8 cellular contexts compared by ENCODE assay signal in genomic region chr12:57488397-57489156, GRCh38. TPM values are rescaled to one million over a fixed set of nuclear protein-coding genes. Genes with fewer than 3 reads are reported as not detected.
DNase-seq lines count a peak whose midpoint lies in the region; ATAC-seq and TF ChIP-seq lines count a peak whose summit lies in the region.

No MANE protein-coding gene starts in this region.

- POLR2A ChIA-PET in activated CD8-positive, alpha-beta T cell treated with anti-CD3 and anti-CD28 coated beads, Interleukin-2, amount 10 ng/mL, durations not matched to agents 7 days and 5 days (lab: Charles Lee), result interaction anchor here (0.6 to 2.3 kb wide), 3 partner anchors 9 to 411 kb away, joined by 3 to 11 read pairs (median 3); partner anchors contain the start of gene ARHGAP9

- CTCF ChIA-PET in activated CD8-positive, alpha-beta T cell treated with anti-CD3 and anti-CD28 coated beads, Interleukin-2, amount 10 ng/mL, durations not matched to agents 7 days and 5 days (lab: Charles Lee), result interaction anchor here (1.0 to 1.4 kb wide), 2 partner anchors 26 to 30 kb away, joined by 3 to 4 read pairs; partner anchors contain the start of gene GLI1

- no peak for TF ChIP-seq CTCF in GM13976 (IDR thresholded peaks at IDR 0.05; ENCODE audit: borderline replicate concordance, control extremely low read depth, extremely low read depth, insufficient read depth, missing control alignments)

- H3K36me3 Mint-ChIP-seq in activated T-cell treated with anti-CD3 and anti-CD28 coated beads, Interleukin-2, amount 50 U/mL, for 4 hours (ENCODE audit: insufficient read depth), result peaks cover 31% of the 10 kb centered on the region
- peaks cover 44% of the 10 kb centered on the region for H3K36me3 Mint-ChIP-seq in activated CD8-positive, alpha-beta T cell treated with anti-CD3 and anti-CD28 coated beads, Interleukin-2, amount 10 ng/mL, durations not matched to agents 7 days and 5 days (ENCODE audit: low read depth)

- no peaks in the 10 kb centered on the region for H3K27me3 Mint-ChIP-seq in activated T-cell treated with anti-CD3 and anti-CD28 coated beads, Interleukin-2, amount 50 U/mL, for 4 hours (ENCODE audit: low read depth)
- H3K27me3 Mint-ChIP-seq in activated CD8-positive, alpha-beta T cell treated with anti-CD3 and anti-CD28 coated beads, Interleukin-2, amount 10 ng/mL, durations not matched to agents 7 days and 5 days (ENCODE audit: low read depth), result no peaks in the 10 kb centered on the region

- H3K4me1 Mint-ChIP-seq in activated T-cell treated with anti-CD3 and anti-CD28 coated beads, Interleukin-2, amount 50 U/mL, for 4 hours (ENCODE audit: low read depth), result peaks cover 30% of the 10 kb centered on the region
- peaks cover 37% of the 10 kb centered on the region for H3K4me1 Mint-ChIP-seq in activated CD8-positive, alpha-beta T cell treated with anti-CD3 and anti-CD28 coated beads, Interleukin-2, amount 10 ng/mL, durations not matched to agents 7 days and 5 days (ENCODE audit: low read depth)

- peak overlapping the region; percentile 70 for H3K27ac ChIP-seq in substantia nigra (ENCODE audit: low read depth, low read length, poor library complexity, severe bottlenecking)

- H3K4me3 ChIP-seq in iPS-18c (ENCODE audit: insufficient read depth, low read depth, low read length), result peak overlapping the region; percentile 87

- peak; percentile 5 to 10 for ATAC-seq in activated T-cell treated with anti-CD3 and anti-CD28 coated beads, Interleukin-2, amount 50 U/mL, for 4 hours
- ATAC-seq in activated CD8-positive, alpha-beta T cell treated with anti-CD3 and anti-CD28 coated beads, Interleukin-2, amount 10 ng/mL, durations not matched to agents 7 days and 5 days, result no peak
- ATAC-seq in HG02798 (IDR thresholded peaks at IDR 0.05; ENCODE audit: poor library complexity, unreplicated experiment), result no peak

- H3K27ac Mint-ChIP-seq in activated CD8-positive, alpha-beta T cell treated with anti-CD3 and anti-CD28 coated beads, Interleukin-2, amount 10 ng/mL, durations not matched to agents 7 days and 5 days, result peak overlapping the region; percentile 93

- DNase-seq in activated T-cell treated with anti-CD3 and anti-CD28 coated beads, Interleukin-2, amount 50 U/mL, for 4 hours, result no peak
- DNase-seq in activated T-cell treated with anti-CD3 and anti-CD28 coated beads for 4 hours (no peak), substantia nigra (lab: John Stamatoyannopoulos, UW) (no peak), pons (ENCODE audit: low spot score) (no peak), GM13976 (ENCODE audit: low spot score) (no peak)
- no peak for DNase-seq in activated CD8-positive, alpha-beta T cell treated with anti-CD3 and anti-CD28 coated beads, Interleukin-2, amount 10 ng/mL, durations not matched to agents 7 days and 5 days

- H3K9me3 ChIP-seq in iPS-18c (ENCODE audit: control insufficient read depth, insufficient read depth, low read length), result peaks cover 2% of the 10 kb centered on the region

- H3K9me3 Mint-ChIP-seq in activated T-cell treated with anti-CD3 and anti-CD28 coated beads, Interleukin-2, amount 50 U/mL, for 4 hours, result no peaks in the 10 kb centered on the region
- H3K9me3 Mint-ChIP-seq in activated CD8-positive, alpha-beta T cell treated with anti-CD3 and anti-CD28 coated beads, Interleukin-2, amount 10 ng/mL, durations not matched to agents 7 days and 5 days (ENCODE audit: insufficient read depth), result no peaks in the 10 kb centered on the region

- in situ Hi-C loops in GM13976 (cut with MboI; ENCODE audit: low sequenced_read_pairs, unreplicated experiment), result no loop called here

- H3K4me3 Mint-ChIP-seq in activated T-cell treated with anti-CD3 and anti-CD28 coated beads, Interleukin-2, amount 50 U/mL, for 4 hours, result peak overlapping the region; percentile 98
- peak overlapping the region; percentile 89 for H3K4me3 Mint-ChIP-seq in activated CD8-positive, alpha-beta T cell treated with anti-CD3 and anti-CD28 coated beads, Interleukin-2, amount 10 ng/mL, durations not matched to agents 7 days and 5 days

RNA-seq across cellular contexts. Expression of gene MARS1, which starts 0.7 kb away (rescaled TPM):
- total RNA-seq in activated T-cell treated with anti-CD3 and anti-CD28 coated beads, Interleukin-2, amount 50 U/mL, for 4 hours, result 100 to 1,000 TPM; 505 to 565 (median 534) TPM
- total RNA-seq in activated CD8-positive, alpha-beta T cell treated with anti-CD3 and anti-CD28 coated beads, Interleukin-2, amount 10 ng/mL, durations not matched to agents 7 days and 5 days, result 100 to 1,000 TPM; 275 to 291 TPM

RNA-seq across cellular contexts. Expression of gene ARHGAP9, which starts 8.9 kb away (rescaled TPM):
- 10 to 100 TPM; 54.5 to 64.6 (median 57.7) TPM for total RNA-seq in activated T-cell treated with anti-CD3 and anti-CD28 coated beads, Interleukin-2, amount 50 U/mL, for 4 hours
- total RNA-seq in activated CD8-positive, alpha-beta T cell treated with anti-CD3 and anti-CD28 coated beads, Interleukin-2, amount 10 ng/mL, durations not matched to agents 7 days and 5 days, result 100 to 1,000 TPM; 243 to 248 TPM

RNA-seq across cellular contexts. Expression of gene GLI1, which starts 29.0 kb away (rescaled TPM):
- total RNA-seq in activated T-cell treated with anti-CD3 and anti-CD28 coated beads, Interleukin-2, amount 50 U/mL, for 4 hours, result 1 to 10 TPM in 1 of 3 donors, under 1 TPM in 2; 0.46 to 1.7 (median 0.65) TPM
- 1 to 10 TPM in 1 of 2 experiments, under 1 TPM in 1; 0.68 to 1.9 TPM for total RNA-seq in activated CD8-positive, alpha-beta T cell treated with anti-CD3 and anti-CD28 coated beads, Interleukin-2, amount 10 ng/mL, durations not matched to agents 7 days and 5 days

RNA-seq across cellular contexts. Expression of gene DDIT3, which starts 31.7 kb away (rescaled TPM):
- 10 to 100 TPM in 2 of 3 donors, 1 to 10 TPM in 1; 9.2 to 12.2 (median 10.8) TPM for total RNA-seq in activated T-cell treated with anti-CD3 and anti-CD28 coated beads, Interleukin-2, amount 50 U/mL, for 4 hours
- total RNA-seq in activated CD8-positive, alpha-beta T cell treated with anti-CD3 and anti-CD28 coated beads, Interleukin-2, amount 10 ng/mL, durations not matched to agents 7 days and 5 days, result 10 to 100 TPM; 14.9 to 15.0 TPM

RNA-seq across cellular contexts. Expression of gene INHBE, which starts 33.5 kb away (rescaled TPM):
- under 1 TPM in 2 of 3 donors, not detected in 1; 0.24 to 0.27 TPM for total RNA-seq in activated T-cell treated with anti-CD3 and anti-CD28 coated beads, Interleukin-2, amount 50 U/mL, for 4 hours
- not detected for total RNA-seq in activated CD8-positive, alpha-beta T cell treated with anti-CD3 and anti-CD28 coated beads, Interleukin-2, amount 10 ng/mL, durations not matched to agents 7 days and 5 days

Comparison
In these comparisons a context has a peak if more than half of its experiments do, and no peak if none do; other contexts are left out.
1. ATAC-seq: peak in activated T-cell treated with anti-CD3 and anti-CD28 coated beads, Interleukin-2, amount 50 U/mL, for 4 hours (2 of 2); none in activated CD8-positive, alpha-beta T cell treated with anti-CD3 and anti-CD28 coated beads, Interleukin-2, amount 10 ng/mL, durations not matched to agents 7 days and 5 days (single experiment) and HG02798 (single experiment).